In the genomic region with DNA sequence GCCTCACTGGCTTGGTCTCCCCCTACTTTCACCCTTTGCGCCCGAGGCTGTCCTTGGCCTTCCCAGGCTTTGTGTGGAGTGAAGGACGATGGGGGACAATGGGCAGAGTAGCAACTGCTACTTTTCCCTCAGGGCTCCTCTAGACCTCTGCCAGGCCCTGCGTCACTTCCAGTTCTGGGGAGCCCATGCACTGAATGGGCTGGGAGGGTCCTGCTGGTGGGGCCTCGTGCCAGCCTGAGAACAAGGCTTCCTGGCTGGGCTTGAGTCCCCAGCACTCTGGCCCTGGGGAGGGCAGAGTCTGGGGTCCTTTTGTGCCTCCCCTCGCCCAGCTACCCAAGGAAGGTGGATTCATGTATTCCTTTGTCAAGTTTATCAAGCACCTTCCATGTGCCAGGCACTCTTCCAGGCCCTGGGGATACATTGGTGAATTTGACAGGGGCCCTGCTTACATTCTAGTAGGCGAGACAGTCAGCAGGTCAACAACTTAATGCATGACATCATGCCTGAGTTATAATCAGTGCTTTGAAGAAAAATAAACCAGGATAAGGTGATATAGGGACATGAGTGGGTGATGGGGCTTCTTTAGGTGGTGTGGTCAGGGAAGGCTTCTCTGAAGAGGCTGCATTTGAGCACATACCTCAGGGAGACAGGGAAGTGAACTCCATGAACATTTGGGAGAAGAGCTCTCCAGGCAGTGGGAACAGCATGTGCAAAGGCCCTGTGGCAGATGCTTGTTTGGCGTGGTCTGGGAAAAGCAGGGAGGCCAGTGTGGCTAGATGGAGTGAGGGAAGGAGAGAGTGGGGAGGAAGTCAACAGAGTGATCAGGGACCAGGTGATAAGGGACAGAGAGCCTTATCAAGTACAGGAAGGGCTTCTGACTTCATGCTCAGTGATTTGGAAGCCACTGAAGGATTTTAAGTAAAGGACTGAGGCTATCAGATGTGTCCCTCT, we compare ENCODE assay signal across 11 cellular contexts. TPM values are rescaled to one million over a fixed set of nuclear protein-coding genes. Genes with fewer than 3 reads are reported as not detected.
DNase-seq lines count a peak whose midpoint lies in the region; ATAC-seq and TF ChIP-seq lines count a peak whose summit lies in the region.
"Had no signal": no experiment of that assay in that cellular context is flagged by ENCODE, and none has a peak within 500 bp of the region (broad histone marks: within the 10 kb centered on the region; RNA-seq: fewer than 3 reads in every experiment).

No MANE protein-coding gene starts in this region.

- no peaks in the 10 kb centered on the region for H3K9me3 ChIP-seq in Panc1 (ENCODE audit: control insufficient read depth, insufficient read depth, low read depth, low read length)
- no peaks in the 10 kb centered on the region for H3K9me3 ChIP-seq in esophagus (ENCODE audit: control insufficient read depth in 2 of 2, insufficient read depth in 1 of 2, low read depth in 1 of 2, low read length in 1 of 2)
- H3K9me3 ChIP-seq in neutrophil = no peaks in the 10 kb centered on the region

- H3K27me3 ChIP-seq in Panc1 (ENCODE audit: control insufficient read depth, insufficient read depth, low read length) (no peaks in the 10 kb centered on the region), esophagus (ENCODE audit: control insufficient read depth in 1 of 2, insufficient read depth in 2 of 2, low read length in 2 of 2) (no peaks in the 10 kb centered on the region), neutrophil (no peaks in the 10 kb centered on the region)

- H3K4me1 ChIP-seq in Panc1 (ENCODE audit: control insufficient read depth, insufficient read depth, low read length) = peaks cover 100% of the 10 kb centered on the region
- peaks cover 40 to 84% of the 10 kb centered on the region in 2 donors for H3K4me1 ChIP-seq in esophagus (ENCODE audit: control insufficient read depth in 2 of 2, insufficient read depth in 2 of 2, low read length in 1 of 2)
- peaks cover 75 to 87% of the 10 kb centered on the region in 2 experiments for H3K4me1 ChIP-seq in neutrophil (ENCODE audit: control insufficient read depth in 1 of 2, insufficient read depth in 1 of 2, low read depth in 1 of 2, low read length in 1 of 2)

- H3K36me3 ChIP-seq in Panc1 (ENCODE audit: control insufficient read depth, insufficient read depth, low read length) = no peaks in the 10 kb centered on the region
- peaks cover 0 to 7% of the 10 kb centered on the region in 2 donors for H3K36me3 ChIP-seq in esophagus (ENCODE audit: control insufficient read depth in 2 of 2, insufficient read depth in 2 of 2, low read length in 1 of 2)
- H3K36me3 ChIP-seq in neutrophil = no peaks in the 10 kb centered on the region

- POLR2A ChIA-PET in Panc1 (lab: Charles Lee) = no interaction called here

- in situ Hi-C loops in Panc1 (cut with HindIII; ENCODE audit: low pct_unique_long_range_greater_than_20kb, low sequenced_read_pairs) = no loop called here

- peaks cover 0 to 8% (median 2%) of the 10 kb centered on the region in 3 donors for H3K27me3 Mint-ChIP-seq in CD14-positive monocyte (ENCODE audit: low read depth in 3 of 3)

- DNase-seq in CD14-positive monocyte (ENCODE audit: low spot score) (no peak), Panc1 (ENCODE audit: low read depth, low spot score) (no peak), COLO829 (ENCODE audit: low spot score) (no peak), GM20000 (ENCODE audit: low spot score) (no peak)
- no peak for DNase-seq in stimulated activated CD8-positive, alpha-beta memory T cell treated with anti-CD3 and anti-CD28 coated beads, Interleukin-4, amount 100 ng/mL, for 48 hours
- DNase-seq: activated CD4-positive, alpha-beta T cell treated with anti-CD3 and anti-CD28 coated beads for 48 hours; NCI-H69 had no signal

- peaks cover 18 to 25% of the 10 kb centered on the region in 2 donors for H3K36me3 Mint-ChIP-seq in CD14-positive monocyte
- H3K36me3 Mint-ChIP-seq: stimulated activated effector memory CD8-positive, alpha-beta T cell treated with anti-CD3 and anti-CD28 coated beads, Interleukin-12 subunit alpha, Interleukin-12 subunit beta, amount 100 ng/mL, for 72 hours had no signal

- H3K4me3 ChIP-seq in Panc1 (ENCODE audit: low read depth in 2 of 2, low read length in 2 of 2) = no peak overlapping the region
- H3K4me3 ChIP-seq in esophagus (ENCODE audit: low read depth in 1 of 2, low read length in 2 of 2) = no peak overlapping the region
- peak overlapping the region; percentile 53 to 60 for H3K4me3 ChIP-seq in neutrophil (ENCODE audit: low read depth in 1 of 2, low read length in 1 of 2)

- peak overlapping the region; percentile 6 to 32 for H3K4me3 Mint-ChIP-seq in CD14-positive monocyte
- H3K4me3 Mint-ChIP-seq: stimulated activated effector memory CD8-positive, alpha-beta T cell treated with anti-CD3 and anti-CD28 coated beads, Interleukin-12 subunit alpha, Interleukin-12 subunit beta, amount 100 ng/mL, for 72 hours had no signal

- peak overlapping the region; percentile 97 to 100 (median 100) for H3K27ac Mint-ChIP-seq in CD14-positive monocyte

- H3K9me3 Mint-ChIP-seq in CD14-positive monocyte = peaks cover 0 to 3% (median 0%) of the 10 kb centered on the region in 7 donors
- H3K9me3 Mint-ChIP-seq: stimulated activated effector memory CD8-positive, alpha-beta T cell treated with anti-CD3 and anti-CD28 coated beads, Interleukin-12 subunit alpha, Interleukin-12 subunit beta, amount 100 ng/mL, for 72 hours had no signal

- peaks cover 96% of the 10 kb centered on the region for H3K4me1 Mint-ChIP-seq in CD14-positive monocyte

- TF ChIP-seq CTCF in CD14-positive monocyte (IDR thresholded peaks at IDR 0.05) (no peak), Panc1 (IDR thresholded peaks at IDR 0.05) (no peak), neutrophil (IDR thresholded peaks at IDR 0.05) (no peak), GM20000 (IDR thresholded peaks at IDR 0.05; ENCODE audit: extremely low read depth, missing control alignments) (no peak)

- no TSS peak for BruUV-seq in Panc1 (replicated peaks; lab: Mats Ljungman, UMichigan)

- CTCF ChIA-PET in Panc1 (lab: Charles Lee) = no interaction called here

- intact Hi-C loops in CD14-positive monocyte (cut with micrococcal nuclease) = loop anchor here (5.0 to 10.0 kb wide), 3 partner anchors 69 to 111 kb away; no protein-coding TSS in a partner anchor
- intact Hi-C loops in Panc1 (cut with micrococcal nuclease; ENCODE audit: unreplicated experiment) = no loop called here

- ATAC-seq in Panc1 = no peak
- ATAC-seq in GM18858 (IDR thresholded peaks at IDR 0.05; ENCODE audit: unreplicated experiment) = no peak
- ATAC-seq: stimulated activated effector memory CD8-positive, alpha-beta T cell treated with anti-CD3 and anti-CD28 coated beads, Interleukin-12 subunit alpha, Interleukin-12 subunit beta, amount 100 ng/mL, for 72 hours had no signal

- H3K27ac ChIP-seq in Panc1 (ENCODE audit: low read length) = peak overlapping the region; percentile 72
- peak overlapping the region; percentile 53 to 78 for H3K27ac ChIP-seq in esophagus (ENCODE audit: low read depth in 2 of 2, low read length in 1 of 2)
- H3K27ac ChIP-seq in neutrophil = peak overlapping the region; percentile 85

- WGBS in esophagus, 2 donors = 68 to 73% methylated on average over 8 of the region's 8 CpGs

RNA-seq across cellular contexts. Expression of a gene that starts 14.1 kb away (rescaled TPM):
- polyA plus RNA-seq in CD14-positive monocyte (1 to 10 TPM; 3.3 to 8.9 TPM), esophagus (10 to 100 TPM; 29.2 to 29.7 TPM)
- total RNA-seq in Panc1 (2021; ENCODE audit: unreplicated experiment) = 34.2 TPM
- polyA plus RNA-seq in Panc1 (2012; ENCODE audit: insufficient read length) = 29.1 TPM

Comparison
In these comparisons a context has a peak if more than half of its experiments do, and no peak if none do; other contexts are left out.
1. H3K4me3 ChIP-seq: peak in neutrophil (2 of 2); none in Panc1 (0 of 2) and esophagus (0 of 2).
2. Peak in every context shown above with its lines, with median percentiles within 50 percentile points of each other: H3K27ac ChIP-seq.